Comparison of ENCODE assay signal across 1 cellular context in the genomic region with DNA sequence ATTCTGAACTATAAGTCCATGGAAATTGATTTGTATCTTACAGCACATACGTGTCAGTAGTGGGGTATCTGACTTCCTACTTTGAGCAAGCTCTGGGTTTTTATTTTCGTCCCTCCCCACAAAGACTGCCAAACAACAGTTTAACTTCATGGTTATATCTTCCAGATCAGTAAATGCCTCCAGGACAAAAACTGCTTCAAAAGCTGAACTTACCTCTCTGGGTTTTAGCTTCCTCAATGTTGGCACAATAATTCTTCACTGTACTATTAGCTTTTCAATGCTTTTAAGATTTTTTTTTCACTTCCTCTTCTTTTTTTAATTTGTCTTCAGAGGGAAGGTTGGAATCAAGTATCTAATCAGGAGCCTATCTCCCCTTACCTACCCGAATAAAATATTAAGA.
TF ChIP-seq lines count a peak whose summit lies in the region.

No MANE protein-coding gene starts in this region.

TF ChIP-seq in HCT116, 20 proteins besides CTCF, POLR2A, EP300 and RAD21 (continued from another document):
- TF ChIP-seq, protein P1, sequence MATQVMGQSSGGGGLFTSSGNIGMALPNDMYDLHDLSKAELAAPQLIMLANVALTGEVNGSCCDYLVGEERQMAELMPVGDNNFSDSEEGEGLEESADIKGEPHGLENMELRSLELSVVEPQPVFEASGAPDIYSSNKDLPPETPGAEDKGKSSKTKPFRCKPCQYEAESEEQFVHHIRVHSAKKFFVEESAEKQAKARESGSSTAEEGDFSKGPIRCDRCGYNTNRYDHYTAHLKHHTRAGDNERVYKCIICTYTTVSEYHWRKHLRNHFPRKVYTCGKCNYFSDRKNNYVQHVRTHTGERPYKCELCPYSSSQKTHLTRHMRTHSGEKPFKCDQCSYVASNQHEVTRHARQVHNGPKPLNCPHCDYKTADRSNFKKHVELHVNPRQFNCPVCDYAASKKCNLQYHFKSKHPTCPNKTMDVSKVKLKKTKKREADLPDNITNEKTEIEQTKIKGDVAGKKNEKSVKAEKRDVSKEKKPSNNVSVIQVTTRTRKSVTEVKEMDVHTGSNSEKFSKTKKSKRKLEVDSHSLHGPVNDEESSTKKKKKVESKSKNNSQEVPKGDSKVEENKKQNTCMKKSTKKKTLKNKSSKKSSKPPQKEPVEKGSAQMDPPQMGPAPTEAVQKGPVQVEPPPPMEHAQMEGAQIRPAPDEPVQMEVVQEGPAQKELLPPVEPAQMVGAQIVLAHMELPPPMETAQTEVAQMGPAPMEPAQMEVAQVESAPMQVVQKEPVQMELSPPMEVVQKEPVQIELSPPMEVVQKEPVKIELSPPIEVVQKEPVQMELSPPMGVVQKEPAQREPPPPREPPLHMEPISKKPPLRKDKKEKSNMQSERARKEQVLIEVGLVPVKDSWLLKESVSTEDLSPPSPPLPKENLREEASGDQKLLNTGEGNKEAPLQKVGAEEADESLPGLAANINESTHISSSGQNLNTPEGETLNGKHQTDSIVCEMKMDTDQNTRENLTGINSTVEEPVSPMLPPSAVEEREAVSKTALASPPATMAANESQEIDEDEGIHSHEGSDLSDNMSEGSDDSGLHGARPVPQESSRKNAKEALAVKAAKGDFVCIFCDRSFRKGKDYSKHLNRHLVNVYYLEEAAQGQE (IDR thresholded peaks at IDR 0.05; ENCODE audit: low read depth) = no peak
- no peak for TF ChIP-seq ZNF274 (IDR thresholded peaks at IDR 0.05; ENCODE audit: low read depth, low read length)
